In genomic region chr11:125892994-125893393, GRCh38 we compare ENCODE assay signal across 18 cellular contexts. TPM values are rescaled to one million over a fixed set of nuclear protein-coding genes. Genes with fewer than 3 reads are reported as not detected.
DNase-seq lines count a peak whose midpoint lies in the region; ATAC-seq and TF ChIP-seq lines count a peak whose summit lies in the region.
"Had no signal": no experiment of that assay in that cellular context is flagged by ENCODE, and none has a peak within 500 bp of the region (broad histone marks: within the 10 kb centered on the region; RNA-seq: fewer than 3 reads in every experiment).

No MANE protein-coding gene starts in this region.

- peak; percentile 71 to 85 (median 72) for ATAC-seq in right lobe of liver
- ATAC-seq in activated naive CD4-positive, alpha-beta T cell treated with anti-CD3 and anti-CD28 coated beads, Interleukin-2, amount 50 U/mL, for 72 hours: no peak
- ATAC-seq: Right ventricle myocardium inferior had no signal

- BruUV-seq in Calu3 (replicated peaks; lab: Mats Ljungman, UMichigan): no TSS peak

- intact Hi-C loops in right lobe of liver (cut with DNase I) (no loop called here), Calu3 (cut with micrococcal nuclease; ENCODE audit: unreplicated experiment) (no loop called here)

- peak overlapping the region; percentile 20 for H3K4me2 ChIP-seq in skeletal muscle satellite cell (ENCODE audit: low read length)

- TF ChIP-seq CTCF in 22Rv1 (IDR thresholded peaks at IDR 0.05): no peak
- TF ChIP-seq CTCF in VCaP (conservative IDR thresholded peaks at IDR 0.05): no peak
- no peak for TF ChIP-seq CTCF in right lobe of liver (IDR thresholded peaks at IDR 0.05)
- no peak for TF ChIP-seq CTCF in Calu3 (IDR thresholded peaks at IDR 0.05; ENCODE audit: unreplicated experiment)

- H3K4me3 ChIP-seq in right lobe of liver (no peak overlapping the region), skeletal muscle satellite cell (ENCODE audit: low read length) (no peak overlapping the region)
- H3K4me3 ChIP-seq: SJSA1 had no signal

- H3K27me3 ChIP-seq in right lobe of liver (no peaks in the 10 kb centered on the region), skeletal muscle satellite cell (ENCODE audit: control insufficient read depth, insufficient read depth, low read length) (no peaks in the 10 kb centered on the region)
- H3K27me3 ChIP-seq: SJSA1 had no signal

- H3K4me1 ChIP-seq in right lobe of liver: peaks cover 0 to 27% (median 11%) of the 10 kb centered on the region in 4 donors
- peaks cover 32% of the 10 kb centered on the region for H3K4me1 ChIP-seq in skeletal muscle satellite cell (ENCODE audit: control insufficient read depth, insufficient read depth, low read length)

- peaks cover 10 to 12% of the 10 kb centered on the region in 2 donors for H3K36me3 Mint-ChIP-seq in activated naive CD4-positive, alpha-beta T cell treated with anti-CD3 and anti-CD28 coated beads, Interleukin-2, amount 50 U/mL, for 72 hours
- H3K36me3 Mint-ChIP-seq in Calu3 (ENCODE audit: insufficient read depth, unreplicated experiment): peaks cover 1% of the 10 kb centered on the region

- H3K4me1 Mint-ChIP-seq in Calu3 (ENCODE audit: low read depth, unreplicated experiment): peaks cover 17% of the 10 kb centered on the region

- DNase-seq in right lobe of liver (no peak), NCI-H146 (lab: John Stamatoyannopoulos, UW) (no peak), Calu3 (no peak)
- DNase-seq in activated naive CD4-positive, alpha-beta T cell treated with anti-CD3 and anti-CD28 coated beads, Interleukin-2, amount 50 U/mL, for 72 hours (ENCODE audit: low spot score in 2 of 2): no peak
- DNase-seq: NCI-H187 treated with DMSO at 0.1 percent for 48 hours, NCI-H2107, NCI-H446 treated with DMSO at 0.1 percent for 48 hours, OCI-M1 had no signal

- H3K9ac ChIP-seq in skeletal muscle satellite cell (ENCODE audit: low read depth, low read length): no peak overlapping the region

- no peaks in the 10 kb centered on the region for H3K9me3 Mint-ChIP-seq in activated naive CD4-positive, alpha-beta T cell treated with anti-CD3 and anti-CD28 coated beads, Interleukin-2, amount 50 U/mL, for 72 hours
- no peaks in the 10 kb centered on the region for H3K9me3 Mint-ChIP-seq in Calu3 (ENCODE audit: low read depth, unreplicated experiment)
- H3K9me3 Mint-ChIP-seq: CD14-positive monocyte, IgD-negative memory B cell had no signal

- H3K27me3 Mint-ChIP-seq in Calu3 (ENCODE audit: unreplicated experiment): no peaks in the 10 kb centered on the region
- H3K27me3 Mint-ChIP-seq: B cell, IgD-negative memory B cell had no signal

- H3K9me3 ChIP-seq in right lobe of liver (no peaks in the 10 kb centered on the region), skeletal muscle satellite cell (replicated peaks; ENCODE audit: low read length) (no peaks in the 10 kb centered on the region)
- H3K9me3 ChIP-seq: SJSA1 had no signal

- H3K27ac ChIP-seq in 22Rv1: peak overlapping the region; percentile 52
- peak overlapping the region; percentile 96 for H3K27ac ChIP-seq in VCaP
- H3K27ac ChIP-seq in right lobe of liver: peak overlapping the region in 2 of 3 donors; percentile 13 to 27
- H3K27ac ChIP-seq: SJSA1 had no signal

- no peak for TF ChIP-seq POLR2A in right lobe of liver (IDR thresholded peaks at IDR 0.05)

- H3K36me3 ChIP-seq in right lobe of liver (peaks cover 0 to 14% (median 0%) of the 10 kb centered on the region in 4 donors), skeletal muscle satellite cell (ENCODE audit: insufficient read depth, low read length) (peaks cover 28% of the 10 kb centered on the region)

- CTCF ChIA-PET in Calu3 (lab: Charles Lee): interaction anchor here (0.6 kb wide), 1 partner anchor 441 kb away, joined by 3 read pairs; no protein-coding TSS in a partner anchor

- H3K4me3 Mint-ChIP-seq in Calu3 (ENCODE audit: low read depth, unreplicated experiment): no peak overlapping the region
- H3K4me3 Mint-ChIP-seq: B cell, CD14-positive monocyte, IgD-negative memory B cell had no signal

- peak overlapping the region in 1 of 2 donors; percentile 25 for H3K27ac Mint-ChIP-seq in activated naive CD4-positive, alpha-beta T cell treated with anti-CD3 and anti-CD28 coated beads, Interleukin-2, amount 50 U/mL, for 72 hours
- H3K27ac Mint-ChIP-seq in Calu3 (ENCODE audit: unreplicated experiment): no peak overlapping the region
- H3K27ac Mint-ChIP-seq: B cell, CD14-positive monocyte had no signal

RNA-seq across cellular contexts. Expression of gene HYLS1, which starts 5.5 kb away (rescaled TPM):
- total RNA-seq in right lobe of liver (1 to 10 TPM; 1.7 to 3.5 (median 3.2) TPM), Calu3 (2022) (2.0 and 2.1 TPM in 2 replicates)
- 6.6 and 6.8 TPM in 2 replicates for total RNA-seq in skeletal muscle satellite cell (2012; rRNA removed)
- total RNA-seq in activated naive CD4-positive, alpha-beta T cell treated with anti-CD3 and anti-CD28 coated beads, Interleukin-2, amount 50 U/mL, for 72 hours: 1 to 10 TPM; 6.4 to 7.0 TPM

RNA-seq across cellular contexts. Expression of gene PUS3, which starts 10.0 kb away (rescaled TPM):
- total RNA-seq in right lobe of liver (10 to 100 TPM; 11.8 to 24.7 (median 17.4) TPM), Calu3 (2022) (9.5 and 10.4 TPM in 2 replicates)
- total RNA-seq in skeletal muscle satellite cell (2012; rRNA removed): 12.9 and 19.7 TPM in 2 replicates
- 10 to 100 TPM; 10.2 to 32.2 TPM for total RNA-seq in activated naive CD4-positive, alpha-beta T cell treated with anti-CD3 and anti-CD28 coated beads, Interleukin-2, amount 50 U/mL, for 72 hours

RNA-seq across cellular contexts. Expression of gene DDX25, which starts 11.3 kb away (rescaled TPM):
- total RNA-seq in right lobe of liver (under 1 TPM in 4 of 6 experiments, not detected in 2; 0.17 to 0.28 (median 0.21) TPM), Calu3 (2022) (not detected in 2 replicates)
- total RNA-seq in skeletal muscle satellite cell (2012; rRNA removed): not detected in 2 replicates
- 1 to 10 TPM in 1 of 2 donors, not detected in 1; 4.2 TPM for total RNA-seq in activated naive CD4-positive, alpha-beta T cell treated with anti-CD3 and anti-CD28 coated beads, Interleukin-2, amount 50 U/mL, for 72 hours
- total RNA-seq: B cell, H4, M059J, Right ventricle myocardium inferior, SJSA1 had no signal

RNA-seq across cellular contexts. Expression of gene VSIG10L2, which starts 52.9 kb away (rescaled TPM):
- total RNA-seq in right lobe of liver (under 1 TPM in 1 of 6 experiments, not detected in 5; 0.06 TPM), Calu3 (2022) (not detected in 2 replicates)
- not detected in 2 replicates for total RNA-seq in skeletal muscle satellite cell (2012; rRNA removed)
- not detected for total RNA-seq in activated naive CD4-positive, alpha-beta T cell treated with anti-CD3 and anti-CD28 coated beads, Interleukin-2, amount 50 U/mL, for 72 hours
- total RNA-seq: B cell, H4, M059J, SJSA1 had no signal

RNA-seq across cellular contexts. Expression of gene PATE4, which starts 59.9 kb away (rescaled TPM):
- total RNA-seq in right lobe of liver (not detected), Calu3 (2022) (not detected in 2 replicates)
- total RNA-seq in skeletal muscle satellite cell (2012; rRNA removed): not detected in 2 replicates
- not detected for total RNA-seq in activated naive CD4-positive, alpha-beta T cell treated with anti-CD3 and anti-CD28 coated beads, Interleukin-2, amount 50 U/mL, for 72 hours
- total RNA-seq: B cell, H4, M059J, Right ventricle myocardium inferior, SJSA1 had no signal

Comparison
In these comparisons a context has a peak if more than half of its experiments do, and no peak if none do; other contexts are left out.
1. H3K27ac ChIP-seq: peak in every context shown above with its lines; median percentile 96 in VCaP; 52 in 22Rv1; 20 in right lobe of liver.
2. ATAC-seq: peak in right lobe of liver (4 of 4); none in activated naive CD4-positive, alpha-beta T cell treated with anti-CD3 and anti-CD28 coated beads, Interleukin-2, amount 50 U/mL, for 72 hours (0 of 2).